8 cellular contexts compared by ENCODE assay signal in genomic region chr17:40311575-40311974, GRCh38. TPM values are rescaled to one million over a fixed set of nuclear protein-coding genes. Genes with fewer than 3 reads are reported as not detected.
DNase-seq lines count a peak whose midpoint lies in the region; ATAC-seq and TF ChIP-seq lines count a peak whose summit lies in the region.

No MANE protein-coding gene starts in this region.

- no peak for TF ChIP-seq POLR2A in tibial nerve (IDR thresholded peaks at IDR 0.05)

- no peaks in the 10 kb centered on the region for H3K36me3 Mint-ChIP-seq in WTC11
- H3K36me3 Mint-ChIP-seq in immature natural killer cell: no peaks in the 10 kb centered on the region

- peaks cover 54% of the 10 kb centered on the region for H3K4me1 Mint-ChIP-seq in WTC11
- peaks cover 27 to 33% of the 10 kb centered on the region in 2 donors for H3K4me1 Mint-ChIP-seq in immature natural killer cell

- CTCF ChIA-PET in WTC11 (lab: Charles Lee): interaction anchor here (10.9 kb wide), 1 partner anchor 42 kb away, joined by 259 read pairs; no protein-coding TSS in a partner anchor

- TF ChIP-seq CTCF in WTC11 (IDR thresholded peaks at IDR 0.05) (no peak), tibial nerve (IDR thresholded peaks at IDR 0.05) (no peak)

- DNase-seq in NCI-H2107 treated with DMSO at 0.1 percent for 48 hours (lab: John Stamatoyannopoulos, UW; ENCODE audit: unreplicated experiment): peak; percentile 39
- DNase-seq in NCI-H2107 (lab: John Stamatoyannopoulos, UW): no peak
- peak; percentile 1 for DNase-seq in WTC11 (ENCODE audit: low spot score)
- no peak for DNase-seq in immature natural killer cell
- peak in 1 of 2 donors; percentile 33 for DNase-seq in tibial nerve (ENCODE audit: low spot score in 2 of 2)
- DNase-seq in midbrain (lab: John Stamatoyannopoulos, UW): no peak
- no peak for DNase-seq in activated naive CD4-positive, alpha-beta T cell treated with Interleukin-2 at 50 U/mL for 16 hours

- WGBS in tibial nerve, 2 donors: 22 to 26% methylated on average over 2 of the region's 2 CpGs

- ATAC-seq in WTC11: no peak
- no peak for ATAC-seq in GM18907 (IDR thresholded peaks at IDR 0.05; ENCODE audit: unreplicated experiment)

- no peaks in the 10 kb centered on the region for H3K9me3 ChIP-seq in tibial nerve

- H3K4me1 ChIP-seq in tibial nerve: peaks cover 0 to 100% (median 81%) of the 10 kb centered on the region in 4 donors

- H3K27ac ChIP-seq in tibial nerve: peak overlapping the region in 3 of 4 donors; percentile 1 to 87 (median 76)

- H3K9me3 Mint-ChIP-seq in WTC11 (no peaks in the 10 kb centered on the region), immature natural killer cell (no peaks in the 10 kb centered on the region)

- H3K27ac Mint-ChIP-seq in WTC11 (no peak overlapping the region), immature natural killer cell (peak overlapping the region in 4 of 6 donors; percentile 14 to 71 (median 56))

- no peak overlapping the region for H3K4me3 ChIP-seq in tibial nerve

- TF ChIP-seq EP300 in tibial nerve (IDR thresholded peaks at IDR 0.05): no peak

- H3K4me3 Mint-ChIP-seq in WTC11 (no peak overlapping the region), immature natural killer cell (peak overlapping the region in 4 of 5 donors; percentile 43 to 65 (median 54))

- H3K27me3 Mint-ChIP-seq in WTC11 (ENCODE audit: low read depth) (peaks cover 9% of the 10 kb centered on the region), immature natural killer cell (ENCODE audit: low read depth in 3 of 3) (peaks cover 0 to 2% (median 2%) of the 10 kb centered on the region in 3 donors)

- H3K36me3 ChIP-seq in tibial nerve: no peaks in the 10 kb centered on the region

- POLR2A ChIA-PET in WTC11 (lab: Charles Lee): interaction anchor here (0.6 to 1.6 kb wide), 3 partner anchors 23 to 1489 kb away, joined by 3 to 6 read pairs (median 3); partner anchors contain the start of gene CDC6

- H3K27me3 ChIP-seq in tibial nerve: no peaks in the 10 kb centered on the region

TF ChIP-seq in WTC11, 78 proteins besides CTCF, POLR2A, EP300 and RAD21 (continues in another document):
- TF ChIP-seq ZNF121 (CRISPR knock-in tag; IDR thresholded peaks at IDR 0.05) (no peak), TEAD1 (CRISPR knock-in tag; IDR thresholded peaks at IDR 0.05) (no peak), ETV6 (CRISPR knock-in tag; IDR thresholded peaks at IDR 0.05) (no peak), JAZF1 (CRISPR knock-in tag; IDR thresholded peaks at IDR 0.05) (no peak), AFF4 (CRISPR knock-in tag; IDR thresholded peaks at IDR 0.05; ENCODE audit: borderline replicate concordance) (no peak), HMGXB4 (CRISPR knock-in tag; IDR thresholded peaks at IDR 0.05) (no peak), NR2C2 (CRISPR knock-in tag; IDR thresholded peaks at IDR 0.05) (no peak), ZNF416 (CRISPR knock-in tag; IDR thresholded peaks at IDR 0.05) (no peak), ZSCAN18 (CRISPR knock-in tag; IDR thresholded peaks at IDR 0.05) (no peak), PRDM15 (CRISPR knock-in tag; IDR thresholded peaks at IDR 0.05) (no peak), JUN (CRISPR knock-in tag; IDR thresholded peaks at IDR 0.05) (no peak), TP53 (CRISPR knock-in tag; IDR thresholded peaks at IDR 0.05) (no peak)

RNA-seq across cellular contexts. Expression of gene RARA, which starts 2.6 kb away (rescaled TPM):
- total RNA-seq in WTC11 (2021): 14.3 to 20.7 TPM (median 15.8 TPM) in 3 replicates
- 10 to 100 TPM in 1 of 3 donors, 1 to 10 TPM in 2; 4.6 to 12.1 (median 4.6) TPM for polyA plus RNA-seq in immature natural killer cell
- total RNA-seq in tibial nerve: 10 to 100 TPM; 28.9 to 58.2 (median 46.4) TPM

RNA-seq across cellular contexts. Expression of gene CDC6, which starts 23.9 kb away (rescaled TPM):
- total RNA-seq in WTC11 (2021): 85.9 to 125 TPM (median 87.9 TPM) in 3 replicates
- 1 to 10 TPM in 2 of 3 donors, under 1 TPM in 1; 0.81 to 1.8 (median 1.5) TPM for polyA plus RNA-seq in immature natural killer cell
- total RNA-seq in tibial nerve: 1 to 10 TPM in 1 of 4 donors, under 1 TPM in 3; 0.20 to 1.8 (median 0.43) TPM

RNA-seq across cellular contexts. Expression of gene GJD3, which starts 53.0 kb away (rescaled TPM):
- total RNA-seq in WTC11 (2021): 1.4 to 2.3 TPM (median 2.0 TPM) in 3 replicates
- polyA plus RNA-seq in immature natural killer cell: under 1 TPM in 2 of 3 donors, not detected in 1; 0.40 to 0.68 TPM
- total RNA-seq in tibial nerve: not detected

Comparison
In these comparisons a context has a peak if more than half of its experiments do, and no peak if none do; other contexts are left out.
1. DNase-seq: peak in NCI-H2107 treated with DMSO at 0.1 percent for 48 hours (single experiment) and WTC11 (single experiment); none in NCI-H2107 (single experiment), immature natural killer cell (0 of 3), midbrain (single experiment) and activated naive CD4-positive, alpha-beta T cell treated with Interleukin-2 at 50 U/mL for 16 hours (single experiment).
2. RNA of gene CDC6, which starts 23.9 kb away (total RNA-seq): 85.9 to 125 TPM in WTC11; 0.20 to 1.8 TPM in tibial nerve; every median in the first group is over 10 times any median in the second.